Comparison of ENCODE assay signal across 11 cellular contexts in the genomic region with DNA sequence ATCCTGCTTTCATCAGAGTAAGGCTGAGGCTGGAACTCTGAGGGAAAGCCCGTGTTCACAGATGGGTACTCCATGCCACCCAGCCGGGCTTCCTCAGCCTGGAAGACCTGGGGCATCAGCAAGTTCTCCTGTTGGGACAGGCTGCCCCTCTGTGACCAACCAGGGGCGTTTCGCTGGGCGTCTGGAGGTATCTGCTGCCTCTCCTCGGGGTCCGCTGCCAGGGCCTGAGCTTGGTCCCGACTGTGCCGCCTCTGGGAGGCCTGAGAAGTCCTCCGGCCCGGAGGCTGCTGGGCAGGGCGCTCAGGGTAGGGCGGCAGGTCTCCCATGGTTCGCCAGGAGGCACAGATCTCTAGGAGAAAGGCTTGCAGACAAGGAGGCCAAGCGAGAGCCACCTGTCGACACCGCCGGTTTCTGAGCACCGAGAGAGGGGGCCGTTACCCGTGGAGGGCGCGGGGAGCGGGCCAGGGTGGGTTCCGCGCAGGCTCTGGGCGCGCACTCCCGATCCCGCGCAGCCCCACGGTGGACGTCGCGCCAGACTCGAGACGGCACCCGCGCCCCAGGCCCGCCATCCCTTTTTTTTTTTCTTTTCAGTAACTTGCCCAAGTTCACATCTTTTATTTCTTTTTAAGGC. TPM values are rescaled to one million over a fixed set of nuclear protein-coding genes. Genes with fewer than 3 reads are reported as not detected.
DNase-seq lines count a peak whose midpoint lies in the region; ATAC-seq and TF ChIP-seq lines count a peak whose summit lies in the region.
"Had no signal": no experiment of that assay in that cellular context is flagged by ENCODE, and none has a peak within 500 bp of the region (broad histone marks: within the 10 kb centered on the region; RNA-seq: fewer than 3 reads in every experiment).

A gene (minus strand): TSS at position 458 of the 631 bp plus-strand sequence. CDS start 132 bp downstream, at position 326.

- TF ChIP-seq CTCF in NB4 (IDR thresholded peaks at IDR 0.05; ENCODE audit: low read depth, low read length) (no peak), left lung (IDR thresholded peaks at IDR 0.05) (no peak), smooth muscle cell (IDR thresholded peaks at IDR 0.05; ENCODE audit: borderline replicate concordance, insufficient read depth, poor library complexity, severe bottlenecking) (no peak)

- DNase-seq in NB4 (ENCODE audit: low read depth) (peak; percentile 17), caudate nucleus (lab: John Stamatoyannopoulos, UW) (no peak), left lung (peak in 1 of 2 donors; percentile 70), smooth muscle cell (lab: John Stamatoyannopoulos, UW; ENCODE audit: unreplicated experiment) (no peak), hepatic stellate cell (ENCODE audit: low spot score) (no peak), KG1 (lab: John Stamatoyannopoulos, UW) (no peak)
- DNase-seq: activated naive CD4-positive, alpha-beta T cell; NCI-H2171 treated with DMSO at 0.1 percent for 48 hours had no signal

- no peak for ATAC-seq in left lung
- ATAC-seq in GM18909 (IDR thresholded peaks at IDR 0.05; ENCODE audit: poor library complexity, unreplicated experiment) = no peak
- ATAC-seq in GM19035 (IDR thresholded peaks at IDR 0.05; ENCODE audit: unreplicated experiment) = no peak
- ATAC-seq: activated CD4-positive, CD25-positive, alpha-beta regulatory T cell treated with anti-CD3 and anti-CD28 coated beads, Interleukin-2, amount 50 U/mL, for 24 hours had no signal

- peak within 1 kb of the TSS; percentile 22 for H3K9ac ChIP-seq in smooth muscle cell (ENCODE audit: low read depth)

- no peaks in the 10 kb centered on the region for H3K79me2 ChIP-seq in smooth muscle cell (ENCODE audit: low read depth)

- H2AFZ ChIP-seq in smooth muscle cell (ENCODE audit: low read depth) = no peak within 1 kb of the TSS

- TF ChIP-seq POLR2A in NB4 (IDR thresholded peaks at IDR 0.05; ENCODE audit: extremely low read depth, insufficient read length) = no peak

- H3K4me1 ChIP-seq in left lung = peaks cover 0 to 10% of the 10 kb centered on the region in 2 donors
- peaks cover 13% of the 10 kb centered on the region for H3K4me1 ChIP-seq in smooth muscle cell (ENCODE audit: low read depth)

- H3K36me3 ChIP-seq in left lung (peaks cover 0 to 25% of the 10 kb centered on the region in 2 donors), smooth muscle cell (ENCODE audit: low read depth) (no peaks in the 10 kb centered on the region)

- H4K20me1 ChIP-seq in smooth muscle cell (ENCODE audit: low read depth) = no peaks in the 10 kb centered on the region

- H3F3A ChIP-seq in smooth muscle cell (ENCODE audit: low read depth) = no peaks in the 10 kb centered on the region

- peaks cover 0 to 45% of the 10 kb centered on the region in 2 donors for H3K27me3 ChIP-seq in left lung
- no peaks in the 10 kb centered on the region for H3K27me3 ChIP-seq in smooth muscle cell (ENCODE audit: low read depth)

- WGBS in smooth muscle cell (ENCODE audit: low lambda C conversion rate) = 18% methylated on average over 34 of the region's 40 CpGs

- H3K4me2 ChIP-seq in smooth muscle cell = peak within 1 kb of the TSS; percentile 93

- intact Hi-C loops in left lung (cut with DNase I) = no loop called here

- no peak within 1 kb of the TSS for H3K4me3 ChIP-seq in NB4 (ENCODE audit: low read depth, low read length)
- H3K4me3 ChIP-seq in left lung = peak within 1 kb of the TSS; percentile 3 to 17
- peak within 1 kb of the TSS; percentile 69 for H3K4me3 ChIP-seq in smooth muscle cell

- H3K9me3 ChIP-seq in left lung (no peaks in the 10 kb centered on the region), smooth muscle cell (replicated peaks; ENCODE audit: low read depth) (no peaks in the 10 kb centered on the region)

- H3K27ac ChIP-seq in caudate nucleus (ENCODE audit: low read depth, low read length) = peak within 1 kb of the TSS; percentile 13
- no peak within 1 kb of the TSS for H3K27ac ChIP-seq in left lung
- peak within 1 kb of the TSS; percentile 4 for H3K27ac ChIP-seq in smooth muscle cell (ENCODE audit: low read depth)

RNA-seq across cellular contexts. Expression of the gene that starts here (rescaled TPM):
- under 1 TPM in 1 of 2 donors, not detected in 1; 0.13 TPM for total RNA-seq in left lung
- total RNA-seq in smooth muscle cell = 0.22 TPM in 1 of 2 replicates, not detected in the other
- polyA plus RNA-seq in smooth muscle cell = 0.15 TPM in 1 of 2 replicates, not detected in the other

Comparison
In these comparisons a context has a peak if more than half of its experiments do, and no peak if none do; other contexts are left out.
1. H3K27ac ChIP-seq: peak in caudate nucleus (single experiment) and smooth muscle cell (single experiment); none in left lung (0 of 2).